17 cellular contexts compared by ENCODE assay signal in the genomic region with DNA sequence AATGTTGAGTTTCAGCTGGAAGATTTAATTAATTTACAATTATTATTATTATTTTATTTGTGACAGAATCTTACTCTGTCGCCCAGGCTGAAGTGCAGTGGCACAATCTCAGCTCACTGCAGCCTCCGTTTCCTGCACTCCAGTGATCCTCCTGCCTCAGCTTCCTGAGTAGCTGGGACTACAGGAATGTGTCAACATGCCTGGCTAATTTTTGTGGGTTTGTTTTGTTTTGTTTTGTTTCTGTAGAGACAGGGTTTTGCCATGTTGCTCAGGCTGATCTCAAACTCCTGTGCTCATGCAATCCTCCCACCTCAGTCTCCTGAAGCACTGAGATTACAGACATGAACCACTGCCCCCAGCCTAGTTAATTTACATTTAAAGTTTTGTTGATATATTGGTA.
A peak's percentile ranks its signal among the peaks of the same experiment; 100 is the strongest.
DNase-seq lines count a peak whose midpoint lies in the region; ATAC-seq and TF ChIP-seq lines count a peak whose summit lies in the region.
"Had no signal": no experiment of that assay in that cellular context is flagged by ENCODE, and none has a peak within 500 bp of the region (broad histone marks: within the 10 kb centered on the region; RNA-seq: fewer than 3 reads in every experiment).

No MANE protein-coding gene starts in this region.

- no peak overlapping the region for H3K4me3 ChIP-seq in left lung
- H3K4me3 ChIP-seq: gastroesophageal sphincter, Peyer's patch had no signal

- DNase-seq in Daoy (ENCODE audit: low read depth) (peak; percentile 35), M059J (ENCODE audit: low read depth) (peak; percentile 85), dedifferentiated amniotic fluid mesenchymal stem cell (ENCODE audit: extremely low spot score) (peak; percentile 18), left lung (no peak)
- no peak for DNase-seq in activated naive CD4-positive, alpha-beta T cell treated with anti-CD3 and anti-CD28 coated beads, Interleukin-2, amount 50 U/mL, for 16 hours
- no peak for DNase-seq in stimulated activated CD4-positive, alpha-beta T cell treated with anti-CD3 and anti-CD28 coated beads, Interleukin-2, amount 100 ng/mL, for 24 hours
- DNase-seq: activated CD4-positive, alpha-beta T cell treated with anti-CD3 and anti-CD28 coated beads for 36 hours; activated naive CD8-positive, alpha-beta T cell treated with anti-CD3 and anti-CD28 coated beads, Interleukin-2, amount 10 ng/mL, durations not matched to agents 7 days and 5 days; activated T-cell treated with anti-CD3 and anti-CD28 coated beads, Interleukin-2, amount 50 U/mL, for 1 hour; immature natural killer cell; NCI-H1694 treated with DMSO at 0.1 percent for 48 hours; NCI-H524 treated with DMSO at 0.1 percent for 48 hours; Peyer's patch; stimulated activated CD4-positive, alpha-beta T cell treated with anti-CD3 and anti-CD28 coated beads, Interleukin-15, amount 100 ng/mL, for 24 hours had no signal

- peak; percentile 56 for ATAC-seq in left lung
- ATAC-seq in GM18858 (IDR thresholded peaks at IDR 0.05; ENCODE audit: unreplicated experiment), result no peak
- ATAC-seq in HG03108 (IDR thresholded peaks at IDR 0.05; ENCODE audit: unreplicated experiment), result no peak
- ATAC-seq: activated CD4-positive, alpha-beta T cell treated with anti-CD3 and anti-CD28 coated beads for 36 hours; gastroesophageal sphincter had no signal

- H3K27me3 ChIP-seq in left lung, result no peaks in the 10 kb centered on the region
- H3K27me3 ChIP-seq: gastroesophageal sphincter, Peyer's patch had no signal

- peaks cover 0 to 6% of the 10 kb centered on the region in 2 donors for H3K4me1 ChIP-seq in left lung
- H3K4me1 ChIP-seq: Peyer's patch had no signal

- no peaks in the 10 kb centered on the region for H3K9me3 ChIP-seq in left lung
- H3K9me3 ChIP-seq: gastroesophageal sphincter, Peyer's patch had no signal

- intact Hi-C loops in left lung (cut with DNase I), result no loop called here

- H3K36me3 ChIP-seq in left lung, result no peaks in the 10 kb centered on the region
- H3K36me3 ChIP-seq: gastroesophageal sphincter, Peyer's patch had no signal

- H3K27ac ChIP-seq in left lung, result no peak overlapping the region
- H3K27ac ChIP-seq: gastroesophageal sphincter, Peyer's patch had no signal

- no peak for TF ChIP-seq CTCF in left lung (IDR thresholded peaks at IDR 0.05)

Comparison
In these comparisons a context has a peak if more than half of its experiments do, and no peak if none do; other contexts are left out.
1. DNase-seq: peak in Daoy (single experiment), M059J (single experiment) and dedifferentiated amniotic fluid mesenchymal stem cell (single experiment); none in left lung (0 of 2), activated naive CD4-positive, alpha-beta T cell treated with anti-CD3 and anti-CD28 coated beads, Interleukin-2, amount 50 U/mL, for 16 hours (single experiment) and stimulated activated CD4-positive, alpha-beta T cell treated with anti-CD3 and anti-CD28 coated beads, Interleukin-2, amount 100 ng/mL, for 24 hours (0 of 2).